Comparison of ENCODE assay signal across 1 cellular context in the genomic region with DNA sequence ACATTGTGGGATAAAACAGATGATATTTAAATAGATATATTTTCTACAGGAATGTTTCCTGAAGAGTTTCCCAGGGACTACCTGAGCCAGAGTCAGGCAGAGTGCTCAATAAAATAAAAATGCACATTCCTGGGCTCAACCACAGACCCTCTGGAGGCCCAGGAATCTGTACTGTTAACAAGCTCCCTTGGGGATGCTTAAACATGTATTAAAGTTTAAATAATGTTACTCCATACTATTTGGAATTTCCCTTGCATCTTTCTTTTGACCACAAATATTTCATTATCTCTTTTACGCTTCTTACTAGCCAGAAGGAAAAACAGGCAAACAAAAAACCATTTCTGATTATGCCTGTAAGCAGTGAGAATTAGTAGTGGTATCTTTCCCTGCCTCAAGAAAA.
TF ChIP-seq lines count a peak whose summit lies in the region.

No MANE protein-coding gene starts in this region.

TF ChIP-seq in WTC11, 78 proteins besides CTCF, POLR2A, EP300 and RAD21 (continued from another document):
- TF ChIP-seq, protein P1, sequence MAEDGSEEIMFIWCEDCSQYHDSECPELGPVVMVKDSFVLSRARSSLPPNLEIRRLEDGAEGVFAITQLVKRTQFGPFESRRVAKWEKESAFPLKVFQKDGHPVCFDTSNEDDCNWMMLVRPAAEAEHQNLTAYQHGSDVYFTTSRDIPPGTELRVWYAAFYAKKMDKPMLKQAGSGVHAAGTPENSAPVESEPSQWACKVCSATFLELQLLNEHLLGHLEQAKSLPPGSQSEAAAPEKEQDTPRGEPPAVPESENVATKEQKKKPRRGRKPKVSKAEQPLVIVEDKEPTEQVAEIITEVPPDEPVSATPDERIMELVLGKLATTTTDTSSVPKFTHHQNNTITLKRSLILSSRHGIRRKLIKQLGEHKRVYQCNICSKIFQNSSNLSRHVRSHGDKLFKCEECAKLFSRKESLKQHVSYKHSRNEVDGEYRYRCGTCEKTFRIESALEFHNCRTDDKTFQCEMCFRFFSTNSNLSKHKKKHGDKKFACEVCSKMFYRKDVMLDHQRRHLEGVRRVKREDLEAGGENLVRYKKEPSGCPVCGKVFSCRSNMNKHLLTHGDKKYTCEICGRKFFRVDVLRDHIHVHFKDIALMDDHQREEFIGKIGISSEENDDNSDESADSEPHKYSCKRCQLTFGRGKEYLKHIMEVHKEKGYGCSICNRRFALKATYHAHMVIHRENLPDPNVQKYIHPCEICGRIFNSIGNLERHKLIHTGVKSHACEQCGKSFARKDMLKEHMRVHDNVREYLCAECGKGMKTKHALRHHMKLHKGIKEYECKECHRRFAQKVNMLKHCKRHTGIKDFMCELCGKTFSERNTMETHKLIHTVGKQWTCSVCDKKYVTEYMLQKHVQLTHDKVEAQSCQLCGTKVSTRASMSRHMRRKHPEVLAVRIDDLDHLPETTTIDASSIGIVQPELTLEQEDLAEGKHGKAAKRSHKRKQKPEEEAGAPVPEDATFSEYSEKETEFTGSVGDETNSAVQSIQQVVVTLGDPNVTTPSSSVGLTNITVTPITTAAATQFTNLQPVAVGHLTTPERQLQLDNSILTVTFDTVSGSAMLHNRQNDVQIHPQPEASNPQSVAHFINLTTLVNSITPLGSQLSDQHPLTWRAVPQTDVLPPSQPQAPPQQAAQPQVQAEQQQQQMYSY (CRISPR knock-in tag; IDR thresholded peaks at IDR 0.05): no peak
- TF ChIP-seq FOXP1 (CRISPR knock-in tag; IDR thresholded peaks at IDR 0.05; ENCODE audit: borderline replicate concordance) (no peak), ZBTB21 (CRISPR knock-in tag; IDR thresholded peaks at IDR 0.05; ENCODE audit: borderline replicate concordance) (no peak), ATF3 (CRISPR knock-in tag; conservative IDR thresholded peaks at IDR 0.05) (no peak), ATF2 (CRISPR knock-in tag; IDR thresholded peaks at IDR 0.05; ENCODE audit: borderline replicate concordance, low read depth) (no peak), E2F5 (CRISPR knock-in tag; IDR thresholded peaks at IDR 0.05) (no peak), ZNF232 (CRISPR knock-in tag; IDR thresholded peaks at IDR 0.05) (no peak), ELF4 (CRISPR knock-in tag; IDR thresholded peaks at IDR 0.05; ENCODE audit: low read depth) (no peak), USF2 (CRISPR knock-in tag; IDR thresholded peaks at IDR 0.05) (no peak)
- TF ChIP-seq, protein P2, sequence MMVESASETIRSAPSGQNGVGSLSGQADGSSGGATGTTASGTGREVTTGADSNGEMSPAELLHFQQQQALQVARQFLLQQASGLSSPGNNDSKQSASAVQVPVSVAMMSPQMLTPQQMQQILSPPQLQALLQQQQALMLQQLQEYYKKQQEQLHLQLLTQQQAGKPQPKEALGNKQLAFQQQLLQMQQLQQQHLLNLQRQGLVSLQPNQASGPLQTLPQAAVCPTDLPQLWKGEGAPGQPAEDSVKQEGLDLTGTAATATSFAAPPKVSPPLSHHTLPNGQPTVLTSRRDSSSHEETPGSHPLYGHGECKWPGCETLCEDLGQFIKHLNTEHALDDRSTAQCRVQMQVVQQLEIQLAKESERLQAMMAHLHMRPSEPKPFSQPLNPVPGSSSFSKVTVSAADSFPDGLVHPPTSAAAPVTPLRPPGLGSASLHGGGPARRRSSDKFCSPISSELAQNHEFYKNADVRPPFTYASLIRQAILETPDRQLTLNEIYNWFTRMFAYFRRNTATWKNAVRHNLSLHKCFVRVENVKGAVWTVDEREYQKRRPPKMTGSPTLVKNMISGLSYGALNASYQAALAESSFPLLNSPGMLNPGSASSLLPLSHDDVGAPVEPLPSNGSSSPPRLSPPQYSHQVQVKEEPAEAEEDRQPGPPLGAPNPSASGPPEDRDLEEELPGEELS (CRISPR knock-in tag; IDR thresholded peaks at IDR 0.05): no peak
- TF ChIP-seq, protein P3, sequence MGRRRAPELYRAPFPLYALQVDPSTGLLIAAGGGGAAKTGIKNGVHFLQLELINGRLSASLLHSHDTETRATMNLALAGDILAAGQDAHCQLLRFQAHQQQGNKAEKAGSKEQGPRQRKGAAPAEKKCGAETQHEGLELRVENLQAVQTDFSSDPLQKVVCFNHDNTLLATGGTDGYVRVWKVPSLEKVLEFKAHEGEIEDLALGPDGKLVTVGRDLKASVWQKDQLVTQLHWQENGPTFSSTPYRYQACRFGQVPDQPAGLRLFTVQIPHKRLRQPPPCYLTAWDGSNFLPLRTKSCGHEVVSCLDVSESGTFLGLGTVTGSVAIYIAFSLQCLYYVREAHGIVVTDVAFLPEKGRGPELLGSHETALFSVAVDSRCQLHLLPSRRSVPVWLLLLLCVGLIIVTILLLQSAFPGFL (CRISPR knock-in tag; IDR thresholded peaks at IDR 0.05; ENCODE audit: borderline replicate concordance): no peak
